In the genomic region with DNA sequence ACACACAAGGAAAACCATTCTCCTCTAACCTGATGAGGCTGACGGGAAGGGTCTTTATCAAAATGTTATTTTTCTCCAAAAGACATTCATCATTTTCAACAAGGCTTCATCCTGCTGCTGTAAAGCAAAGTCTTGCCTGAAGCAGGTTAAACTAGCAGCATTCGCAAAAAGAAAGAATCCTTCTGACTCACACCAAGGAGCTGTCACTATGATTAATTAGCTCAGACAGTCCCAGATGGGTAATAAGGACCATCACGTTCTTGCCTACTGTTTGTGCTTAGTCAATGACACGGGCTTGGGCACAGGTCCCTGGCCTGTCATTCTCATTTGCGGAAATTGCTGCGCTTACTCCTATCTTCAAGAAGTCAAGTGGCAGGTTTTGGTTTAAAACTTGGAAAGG, we compare ENCODE assay signal across 1 cellular context.
TF ChIP-seq lines count a peak whose summit lies in the region.

No MANE protein-coding gene starts in this region.

TF ChIP-seq in K562, 482 proteins besides CTCF, POLR2A, EP300 and RAD21 (continued from another document):
- TF ChIP-seq, protein P1, sequence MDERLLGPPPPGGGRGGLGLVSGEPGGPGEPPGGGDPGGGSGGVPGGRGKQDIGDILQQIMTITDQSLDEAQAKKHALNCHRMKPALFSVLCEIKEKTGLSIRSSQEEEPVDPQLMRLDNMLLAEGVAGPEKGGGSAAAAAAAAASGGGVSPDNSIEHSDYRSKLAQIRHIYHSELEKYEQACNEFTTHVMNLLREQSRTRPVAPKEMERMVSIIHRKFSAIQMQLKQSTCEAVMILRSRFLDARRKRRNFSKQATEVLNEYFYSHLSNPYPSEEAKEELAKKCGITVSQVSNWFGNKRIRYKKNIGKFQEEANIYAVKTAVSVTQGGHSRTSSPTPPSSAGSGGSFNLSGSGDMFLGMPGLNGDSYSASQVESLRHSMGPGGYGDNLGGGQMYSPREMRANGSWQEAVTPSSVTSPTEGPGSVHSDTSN (CRISPR knock-in tag; IDR thresholded peaks at IDR 0.05; ENCODE audit: low read depth) = no peak
- TF ChIP-seq, protein P1 (tag; conservative IDR thresholded peaks at IDR 0.05; ENCODE audit: low read depth) = peak; percentile 66
- peak; percentile 86 for TF ChIP-seq MEIS2 (IDR thresholded peaks at IDR 0.05; ENCODE audit: partially characterized antibody)
- no peak for TF ChIP-seq ZNF354B (CRISPR knock-in tag; IDR thresholded peaks at IDR 0.05)
- TF ChIP-seq CEBPB (tag; IDR thresholded peaks at IDR 0.05) = no peak
- TF ChIP-seq, protein P2, sequence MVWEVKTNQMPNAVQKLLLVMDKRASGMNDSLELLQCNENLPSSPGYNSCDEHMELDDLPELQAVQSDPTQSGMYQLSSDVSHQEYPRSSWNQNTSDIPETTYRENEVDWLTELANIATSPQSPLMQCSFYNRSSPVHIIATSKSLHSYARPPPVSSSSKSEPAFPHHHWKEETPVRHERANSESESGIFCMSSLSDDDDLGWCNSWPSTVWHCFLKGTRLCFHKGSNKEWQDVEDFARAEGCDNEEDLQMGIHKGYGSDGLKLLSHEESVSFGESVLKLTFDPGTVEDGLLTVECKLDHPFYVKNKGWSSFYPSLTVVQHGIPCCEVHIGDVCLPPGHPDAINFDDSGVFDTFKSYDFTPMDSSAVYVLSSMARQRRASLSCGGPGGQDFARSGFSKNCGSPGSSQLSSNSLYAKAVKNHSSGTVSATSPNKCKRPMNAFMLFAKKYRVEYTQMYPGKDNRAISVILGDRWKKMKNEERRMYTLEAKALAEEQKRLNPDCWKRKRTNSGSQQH (CRISPR knock-in tag; IDR thresholded peaks at IDR 0.05) = no peak
- TF ChIP-seq, protein P3, sequence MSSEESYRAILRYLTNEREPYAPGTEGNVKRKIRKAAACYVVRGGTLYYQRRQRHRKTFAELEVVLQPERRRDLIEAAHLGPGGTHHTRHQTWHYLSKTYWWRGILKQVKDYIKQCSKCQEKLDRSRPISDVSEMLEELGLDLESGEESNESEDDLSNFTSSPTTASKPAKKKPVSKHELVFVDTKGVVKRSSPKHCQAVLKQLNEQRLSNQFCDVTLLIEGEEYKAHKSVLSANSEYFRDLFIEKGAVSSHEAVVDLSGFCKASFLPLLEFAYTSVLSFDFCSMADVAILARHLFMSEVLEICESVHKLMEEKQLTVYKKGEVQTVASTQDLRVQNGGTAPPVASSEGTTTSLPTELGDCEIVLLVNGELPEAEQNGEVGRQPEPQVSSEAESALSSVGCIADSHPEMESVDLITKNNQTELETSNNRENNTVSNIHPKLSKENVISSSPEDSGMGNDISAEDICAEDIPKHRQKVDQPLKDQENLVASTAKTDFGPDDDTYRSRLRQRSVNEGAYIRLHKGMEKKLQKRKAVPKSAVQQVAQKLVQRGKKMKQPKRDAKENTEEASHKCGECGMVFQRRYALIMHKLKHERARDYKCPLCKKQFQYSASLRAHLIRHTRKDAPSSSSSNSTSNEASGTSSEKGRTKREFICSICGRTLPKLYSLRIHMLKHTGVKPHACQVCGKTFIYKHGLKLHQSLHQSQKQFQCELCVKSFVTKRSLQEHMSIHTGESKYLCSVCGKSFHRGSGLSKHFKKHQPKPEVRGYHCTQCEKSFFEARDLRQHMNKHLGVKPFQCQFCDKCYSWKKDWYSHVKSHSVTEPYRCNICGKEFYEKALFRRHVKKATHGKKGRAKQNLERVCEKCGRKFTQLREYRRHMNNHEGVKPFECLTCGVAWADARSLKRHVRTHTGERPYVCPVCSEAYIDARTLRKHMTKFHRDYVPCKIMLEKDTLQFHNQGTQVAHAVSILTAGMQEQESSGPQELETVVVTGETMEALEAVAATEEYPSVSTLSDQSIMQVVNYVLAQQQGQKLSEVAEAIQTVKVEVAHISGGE (CRISPR knock-in tag; IDR thresholded peaks at IDR 0.05) = no peak
- TF ChIP-seq NR2F6 (CRISPR knock-in tag; IDR thresholded peaks at IDR 0.05) = no peak
- no peak for TF ChIP-seq NFIC (IDR thresholded peaks at IDR 0.05)
- TF ChIP-seq ZFP36 (IDR thresholded peaks at IDR 0.05; ENCODE audit: low read depth, low read length, partially characterized antibody) = no peak
- TF ChIP-seq SRSF1 (IDR thresholded peaks at IDR 0.05; ENCODE audit: low read depth, low read length) = no peak
